16 cellular contexts compared by ENCODE assay signal in the genomic region with DNA sequence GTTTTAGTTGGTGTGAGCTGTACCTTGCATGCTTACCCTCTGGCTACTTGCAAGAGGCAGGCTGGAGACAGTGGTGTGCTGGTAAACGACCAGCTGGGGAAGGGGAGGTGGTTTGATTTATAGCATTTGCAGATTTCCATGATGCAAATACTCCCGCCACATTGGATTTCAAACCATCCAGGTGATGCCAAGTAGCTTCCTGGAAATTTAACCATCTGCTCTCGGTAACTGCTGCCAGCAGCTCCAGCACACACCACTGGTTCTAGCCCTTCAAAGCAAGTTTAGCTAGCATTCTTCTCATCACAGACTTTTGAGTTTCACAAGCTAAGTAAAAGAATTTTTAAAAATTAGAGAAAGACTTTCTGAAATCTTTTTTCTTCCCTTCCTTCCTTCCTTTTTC.
DNase-seq lines count a peak whose midpoint lies in the region; ATAC-seq lines count a peak whose summit lies in the region.
"Had no signal": no experiment of that assay in that cellular context is flagged by ENCODE, and none has a peak within 500 bp of the region (broad histone marks: within the 10 kb centered on the region; RNA-seq: fewer than 3 reads in every experiment).

No MANE protein-coding gene starts in this region.

- WGBS in mesendoderm (ENCODE audit: extremely low coverage, insufficient coverage, low lambda C conversion rate), result no CpG with 5 or more reads among the region's 3 CpGs

- H3K4me1 ChIP-seq in mesendoderm (ENCODE audit: control insufficient read depth, low read depth, low read length), result peaks cover 2% of the 10 kb centered on the region
- H3K4me1 ChIP-seq: HAP-1 had no signal

- no peak overlapping the region for H3K23ac ChIP-seq in mesendoderm (ENCODE audit: low read length)

- no peak overlapping the region for H3K9ac ChIP-seq in mesendoderm (ENCODE audit: low read length)

- H3K27ac ChIP-seq in mesendoderm (ENCODE audit: low read depth, low read length), result no peak overlapping the region

- no peak overlapping the region for H4K5ac ChIP-seq in mesendoderm (ENCODE audit: low read length)

- peak; percentile 46 for DNase-seq in DMS 273 treated with DMSO at 0.1 percent for 48 hours (lab: John Stamatoyannopoulos, UW)
- DNase-seq in NCI-H524 treated with DMSO at 0.1 percent for 48 hours (lab: John Stamatoyannopoulos, UW), result peak; percentile 25
- DNase-seq in SHP77 (lab: John Stamatoyannopoulos, UW), result peak; percentile 69 to 73
- no peak for DNase-seq in mesendoderm
- DNase-seq in NCI-H510A (lab: John Stamatoyannopoulos, UW), result no peak
- DNase-seq: ACHN, AML-193, Kasumi-1, NCI-H1417 treated with DMSO at 0.1 percent for 48 hours, NCI-H1930, NCI-H2171 treated with DMSO at 0.1 percent for 48 hours, Right ventricle myocardium superior had no signal

- H2BK5ac ChIP-seq in mesendoderm (ENCODE audit: low read length), result no peak overlapping the region

- H3K36me3 ChIP-seq in mesendoderm (ENCODE audit: control insufficient read depth, insufficient read depth, low read length), result no peaks in the 10 kb centered on the region
- H3K36me3 ChIP-seq: HAP-1 had no signal

- H4K8ac ChIP-seq in mesendoderm (ENCODE audit: low read depth, low read length), result no peak overlapping the region

- H2BK15ac ChIP-seq in mesendoderm (replicated peaks; ENCODE audit: low read depth), result no peak overlapping the region

- H3K4me2 ChIP-seq in mesendoderm (ENCODE audit: low read length), result no peak overlapping the region

- H3K79me2 ChIP-seq in mesendoderm (ENCODE audit: control insufficient read depth, insufficient read depth, low read length), result no peaks in the 10 kb centered on the region

- no peak overlapping the region for H3K4me3 ChIP-seq in mesendoderm (ENCODE audit: low read length)
- H3K4me3 ChIP-seq: HAP-1 had no signal

- H3K56ac ChIP-seq in mesendoderm (ENCODE audit: low read length), result no peak overlapping the region

- no peak overlapping the region for H2AK5ac ChIP-seq in mesendoderm (ENCODE audit: low read length)

- H3K79me1 ChIP-seq in mesendoderm (ENCODE audit: low read length), result no peaks in the 10 kb centered on the region

- peak overlapping the region; percentile 60 for H3K18ac ChIP-seq in mesendoderm (ENCODE audit: low read length)

- H3K4ac ChIP-seq in mesendoderm (ENCODE audit: low read depth, low read length), result no peak overlapping the region

- no peaks in the 10 kb centered on the region for H3K27me3 ChIP-seq in mesendoderm (ENCODE audit: insufficient read depth, low read length, poor library complexity)

- no peak overlapping the region for H2BK120ac ChIP-seq in mesendoderm (ENCODE audit: low read depth, low read length)

- ATAC-seq in GM18867 (IDR thresholded peaks at IDR 0.05; ENCODE audit: unreplicated experiment), result no peak
- no peak for ATAC-seq in HG03442 (IDR thresholded peaks at IDR 0.05; ENCODE audit: unreplicated experiment)
- ATAC-seq: SK-N-SH treated with all-trans-retinoic acid at 6 μM for 48 hours had no signal

Comparison
In these comparisons a context has a peak if more than half of its experiments do, and no peak if none do; other contexts are left out.
1. DNase-seq: peak in DMS 273 treated with DMSO at 0.1 percent for 48 hours (single experiment), NCI-H524 treated with DMSO at 0.1 percent for 48 hours (single experiment) and SHP77 (2 of 2); none in mesendoderm (single experiment) and NCI-H510A (single experiment).